1 cellular context compared by ENCODE assay signal in the genomic region with DNA sequence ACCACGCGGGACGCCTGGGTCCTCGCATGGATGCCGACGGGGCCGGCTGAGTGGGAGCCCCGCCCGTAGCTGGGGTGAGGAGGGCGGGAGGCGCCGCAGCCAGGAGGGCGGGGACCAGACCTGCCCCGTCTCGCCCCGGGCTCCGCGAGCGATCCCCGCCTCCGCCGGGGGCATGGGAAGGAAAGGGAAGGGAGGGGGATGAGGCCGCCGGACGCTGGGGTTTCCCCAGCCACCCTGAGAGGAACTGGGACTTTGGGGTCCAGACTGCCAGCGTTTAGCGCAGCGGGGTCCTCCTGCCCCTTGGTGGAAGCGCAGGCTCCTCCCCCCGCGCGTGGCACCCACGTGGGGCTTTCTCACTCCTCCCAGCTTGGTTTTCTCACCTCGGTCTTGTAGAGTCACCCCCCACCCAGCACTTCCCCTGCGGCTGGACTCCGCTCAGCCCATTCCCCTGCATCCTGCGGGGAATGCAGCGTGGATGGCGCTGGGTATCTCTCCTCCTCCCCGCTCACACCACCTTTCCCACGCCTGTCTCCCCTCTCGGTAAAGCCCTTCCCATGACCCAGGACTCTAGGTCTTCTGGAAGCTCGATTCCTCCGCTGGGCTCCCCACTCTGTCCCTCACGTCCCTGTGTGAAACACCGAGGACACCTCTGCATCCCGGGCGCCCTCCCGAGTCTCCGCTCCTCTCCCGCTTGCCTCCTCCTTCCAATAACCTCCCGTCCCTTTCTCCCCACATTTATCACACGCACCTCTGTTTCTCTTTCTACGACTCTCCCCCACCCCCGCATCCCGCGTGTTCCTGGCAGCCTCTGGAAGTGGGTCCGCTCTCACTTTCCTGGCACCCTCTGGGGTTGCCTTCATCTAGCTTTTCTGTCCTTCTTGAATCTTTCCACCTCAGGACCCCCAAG.
TF ChIP-seq lines count a peak whose summit lies in the region.

No MANE protein-coding gene starts in this region.

TF ChIP-seq in endothelial cell of umbilical vein, 7 proteins besides CTCF, POLR2A, EP300 and RAD21:
- TF ChIP-seq POLR2AphosphoS5 (IDR thresholded peaks at IDR 0.05; ENCODE audit: insufficient read depth, low read depth, low read length) (peak; percentile 79), JUN (IDR thresholded peaks at IDR 0.05; ENCODE audit: borderline replicate concordance, insufficient read depth, insufficient read length, low read depth) (no peak), EZH2 (IDR thresholded peaks at IDR 0.05; ENCODE audit: borderline replicate concordance, low read depth, low read length, severe bottlenecking) (no peak)
- TF ChIP-seq, protein P1, sequence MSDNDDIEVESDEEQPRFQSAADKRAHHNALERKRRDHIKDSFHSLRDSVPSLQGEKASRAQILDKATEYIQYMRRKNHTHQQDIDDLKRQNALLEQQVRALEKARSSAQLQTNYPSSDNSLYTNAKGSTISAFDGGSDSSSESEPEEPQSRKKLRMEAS (IDR thresholded peaks at IDR 0.05; ENCODE audit: insufficient read depth, insufficient read length): peak; percentile 64
